In the genomic region with DNA sequence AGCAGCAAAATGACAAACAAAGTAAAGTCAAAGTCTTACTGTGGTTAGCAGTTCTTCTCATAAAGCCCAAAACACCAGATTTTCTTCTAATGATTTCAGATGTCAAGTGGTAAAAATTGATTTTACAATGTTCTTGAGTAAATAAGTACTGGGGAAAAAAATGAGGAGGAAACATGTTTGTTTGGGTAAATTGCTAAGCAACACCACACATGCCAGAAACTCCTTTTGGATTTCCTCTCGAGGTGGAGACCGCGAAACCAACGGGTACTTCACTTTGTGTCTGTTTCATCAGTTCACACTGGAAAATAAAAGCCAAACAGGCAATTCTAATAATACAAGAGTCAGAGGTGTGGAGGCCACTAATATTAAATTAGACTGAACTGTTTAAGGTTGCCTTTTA, we compare ENCODE assay signal across 17 cellular contexts. TPM values are rescaled to one million over a fixed set of nuclear protein-coding genes. Genes with fewer than 3 reads are reported as not detected.
DNase-seq lines count a peak whose midpoint lies in the region; TF ChIP-seq lines count a peak whose summit lies in the region.
"Had no signal": no experiment of that assay in that cellular context is flagged by ENCODE, and none has a peak within 500 bp of the region (broad histone marks: within the 10 kb centered on the region; RNA-seq: fewer than 3 reads in every experiment).

No MANE protein-coding gene starts in this region.

- peak overlapping the region; percentile 28 for H3K27ac ChIP-seq in smooth muscle cell (ENCODE audit: low read depth)
- H3K27ac ChIP-seq: KMS-11, right lobe of liver, SJSA1 had no signal

- H3K27me3 ChIP-seq in smooth muscle cell (ENCODE audit: low read depth): no peaks in the 10 kb centered on the region
- H3K27me3 ChIP-seq: right lobe of liver, SJSA1 had no signal

- 52% methylated on average over 4 of the region's 4 CpGs for WGBS in smooth muscle cell (ENCODE audit: low lambda C conversion rate)

- H4K20me1 ChIP-seq in smooth muscle cell (ENCODE audit: low read depth): no peaks in the 10 kb centered on the region

- no peak for TF ChIP-seq CTCF in smooth muscle cell (IDR thresholded peaks at IDR 0.05; ENCODE audit: borderline replicate concordance, insufficient read depth, poor library complexity, severe bottlenecking)

- no peaks in the 10 kb centered on the region for H3K4me1 ChIP-seq in smooth muscle cell (ENCODE audit: low read depth)
- H3K4me1 ChIP-seq: right lobe of liver had no signal

- H3K9ac ChIP-seq in smooth muscle cell (ENCODE audit: low read depth): peak overlapping the region; percentile 32
- H3K9ac ChIP-seq: KMS-11 had no signal

- H3K9me3 ChIP-seq in smooth muscle cell (replicated peaks; ENCODE audit: low read depth): no peaks in the 10 kb centered on the region
- H3K9me3 ChIP-seq: right lobe of liver, SJSA1 had no signal

- H3F3A ChIP-seq in smooth muscle cell (ENCODE audit: low read depth): no peaks in the 10 kb centered on the region

- H3K4me2 ChIP-seq in smooth muscle cell: no peak overlapping the region
- H3K4me2 ChIP-seq: KMS-11 had no signal

- DNase-seq in Daoy (ENCODE audit: low read depth): peak; percentile 19
- peak; percentile 87 for DNase-seq in M059J (ENCODE audit: low read depth)
- peak; percentile 33 for DNase-seq in fibroblast of gingiva (ENCODE audit: low read depth)
- DNase-seq in smooth muscle cell (lab: John Stamatoyannopoulos, UW; ENCODE audit: unreplicated experiment): no peak
- DNase-seq in NCI-H2171 (lab: John Stamatoyannopoulos, UW): no peak
- no peak for DNase-seq in NCI-H2196 (lab: John Stamatoyannopoulos, UW; ENCODE audit: unreplicated experiment)
- no peak for DNase-seq in activated gamma-delta T cell (lab: John Stamatoyannopoulos, UW)
- DNase-seq: activated gamma-delta T cell treated with Interleukin-2 at 50 U/mL for 16 hours; CD4-positive, alpha-beta T cell; erythroblast; head of caudate nucleus; NCI-H345; right lobe of liver; stimulated activated CD4-positive, alpha-beta T cell treated with anti-CD3 and anti-CD28 coated beads, Interleukin-4, amount 100 ng/mL, for 24 hours; T1000 had no signal

- no peaks in the 10 kb centered on the region for H3K36me3 ChIP-seq in smooth muscle cell (ENCODE audit: low read depth)
- H3K36me3 ChIP-seq: right lobe of liver had no signal

- no peaks in the 10 kb centered on the region for H3K79me2 ChIP-seq in smooth muscle cell (ENCODE audit: low read depth)

- peak overlapping the region; percentile 0 for H2AFZ ChIP-seq in smooth muscle cell (ENCODE audit: low read depth)

- no peak overlapping the region for H3K4me3 ChIP-seq in smooth muscle cell
- H3K4me3 ChIP-seq: right lobe of liver, SJSA1 had no signal

RNA-seq across cellular contexts. Expression of a gene that starts 4.6 kb away (rescaled TPM):
- 9.2 and 9.7 TPM in 2 replicates for total RNA-seq in Daoy (2014; rRNA removed; shearing (Covaris generic))
- total RNA-seq in M059J (2014; rRNA removed; shearing (Covaris generic)): 19.5 and 26.4 TPM in 2 replicates
- total RNA-seq in smooth muscle cell: 40.6 and 41.4 TPM in 2 replicates
- 13.1 and 19.8 TPM in 2 replicates for polyA plus RNA-seq in smooth muscle cell

RNA-seq across cellular contexts. Expression of a gene that starts 27.3 kb away (rescaled TPM):
- total RNA-seq in Daoy (2014; rRNA removed; shearing (Covaris generic)): 2.3 and 11.0 TPM in 2 replicates
- total RNA-seq in M059J (2014; rRNA removed; shearing (Covaris generic)): 6.1 and 6.4 TPM in 2 replicates
- total RNA-seq in smooth muscle cell: 29.6 and 37.3 TPM in 2 replicates
- 16.2 and 102 TPM in 2 replicates for polyA plus RNA-seq in smooth muscle cell
- total RNA-seq: CD4-positive, alpha-beta T cell had no signal

Comparison
In these comparisons a context has a peak if more than half of its experiments do, and no peak if none do; other contexts are left out.
1. DNase-seq: peak in Daoy (single experiment), M059J (single experiment) and fibroblast of gingiva (single experiment); none in smooth muscle cell (single experiment), NCI-H2171 (single experiment), NCI-H2196 (single experiment) and activated gamma-delta T cell (single experiment).